8 cellular contexts compared by ENCODE assay signal in genomic region chr2:238462782-238463396, GRCh38. TPM values are rescaled to one million over a fixed set of nuclear protein-coding genes. Genes with fewer than 3 reads are reported as not detected.
DNase-seq lines count a peak whose midpoint lies in the region; ATAC-seq and TF ChIP-seq lines count a peak whose summit lies in the region.

No MANE protein-coding gene starts in this region.

- DNase-seq in A172 (ENCODE audit: low spot score) (peak; percentile 71), GM04504 (ENCODE audit: low read depth) (peak; percentile 20), M059J (ENCODE audit: low read depth) (peak; percentile 59), SKM-1 treated with dmso at 0.1 percent for 144 hours (lab: John Stamatoyannopoulos, UW; ENCODE audit: unreplicated experiment) (peak; percentile 61), fibroblast of mammary gland (ENCODE audit: low read depth) (peak; percentile 78), gastrocnemius medialis (no peak), hypothalamus (lab: John Stamatoyannopoulos, UW) (no peak)

- no peaks in the 10 kb centered on the region for H3K27me3 ChIP-seq in gastrocnemius medialis

- intact Hi-C loops in gastrocnemius medialis (cut with DNase I; ENCODE audit: low total_unique reads) = loop anchor here (1.0 kb wide), 1 partner anchor 106 kb away; no protein-coding TSS in a partner anchor

- ATAC-seq in gastrocnemius medialis = no peak
- ATAC-seq in GM18873 (IDR thresholded peaks at IDR 0.05; ENCODE audit: low FRiP score, unreplicated experiment) = no peak

- H3K27ac ChIP-seq in gastrocnemius medialis = no peak overlapping the region

- H3K9me3 ChIP-seq in gastrocnemius medialis = no peaks in the 10 kb centered on the region

- TF ChIP-seq CTCF in fibroblast of mammary gland (conservative IDR thresholded peaks at IDR 0.05; ENCODE audit: control insufficient read depth, insufficient read depth, low read depth, low read length) = peak; percentile 80
- TF ChIP-seq CTCF in gastrocnemius medialis (IDR thresholded peaks at IDR 0.05 in 4 of 5, conservative IDR thresholded peaks at IDR 0.05 in 1 of 5) = peak; percentile 56 to 68 (median 63)

- no peak overlapping the region for H3K4me3 ChIP-seq in fibroblast of mammary gland (ENCODE audit: control insufficient read depth, low read depth, low read length)
- H3K4me3 ChIP-seq in gastrocnemius medialis = no peak overlapping the region

- no peaks in the 10 kb centered on the region for H3K36me3 ChIP-seq in gastrocnemius medialis

- H3K4me1 ChIP-seq in gastrocnemius medialis = peaks cover 17 to 26% of the 10 kb centered on the region in 2 donors

- in situ Hi-C loops in gastrocnemius medialis (cut with MboI; ENCODE audit: low sequenced_read_pairs in 4 of 4) = loop anchor here (5.0 to 25.0 kb wide), 3 partner anchors 96 to 101 kb away; no protein-coding TSS in a partner anchor

- TF ChIP-seq POLR2A in gastrocnemius medialis (IDR thresholded peaks at IDR 0.05) = no peak

RNA-seq across cellular contexts. Expression of gene ASB1, which starts 36.2 kb away (rescaled TPM):
- total RNA-seq in A172 (2014; rRNA removed; shearing (Covaris generic)) = 43.2 and 46.8 TPM in 2 replicates
- 11.5 and 17.2 TPM in 2 replicates for total RNA-seq in M059J (2014; rRNA removed; shearing (Covaris generic))
- total RNA-seq in gastrocnemius medialis = 10 to 100 TPM; 17.1 to 33.6 (median 26.3) TPM

Comparison
In these comparisons a context has a peak if more than half of its experiments do, and no peak if none do; other contexts are left out.
1. DNase-seq: peak in A172 (single experiment), GM04504 (single experiment), M059J (single experiment), SKM-1 treated with dmso at 0.1 percent for 144 hours (single experiment) and fibroblast of mammary gland (single experiment); none in gastrocnemius medialis (0 of 2) and hypothalamus (0 of 51).